ENCODE assay signal across 2 cellular contexts in genomic region chr6:8103726-8104125, GRCh38.
TF ChIP-seq lines count a peak whose summit lies in the region.

No MANE protein-coding gene starts in this region.

TF ChIP-seq in HEK293, 187 proteins besides CTCF, POLR2A, EP300 and RAD21:
- TF ChIP-seq ATF2 (tag by site-specific recombination; IDR thresholded peaks at IDR 0.05; ENCODE audit: low read depth), result peak; percentile 83
- TF ChIP-seq ZFHX2 (tag by site-specific recombination; conservative IDR thresholded peaks at IDR 0.05), result no peak
- TF ChIP-seq ZNF692 (tag by site-specific recombination; IDR thresholded peaks at IDR 0.05), result peak; percentile 56
- no peak for TF ChIP-seq ZNF785 (tag by site-specific recombination; IDR thresholded peaks at IDR 0.05)

TF ChIP-seq in K562, 482 proteins besides CTCF, POLR2A, EP300 and RAD21 (continued from another document):
- TF ChIP-seq JUND (IDR thresholded peaks at IDR 0.05; ENCODE audit: borderline replicate concordance, low read depth, low read length) (no peak; the same call in 1 of the 2 replicates), JUND (tag; IDR thresholded peaks at IDR 0.05; ENCODE audit: borderline replicate concordance, low read depth, low read length) (peak; percentile 74; the same call in 1 of the 3 replicates), SMAD4 (CRISPR knock-in tag; conservative IDR thresholded peaks at IDR 0.05) (no peak), NFATC3 (IDR thresholded peaks at IDR 0.05) (no peak), ARID2 (IDR thresholded peaks at IDR 0.05) (no peak), HNRNPH1 (optimal IDR thresholded peaks at IDR 0.05; ENCODE audit: low read depth, low read length) (no peak), TFE3 (CRISPR knock-in tag; IDR thresholded peaks at IDR 0.05) (no peak), VEZF1 (CRISPR knock-in tag; IDR thresholded peaks at IDR 0.05) (no peak), ATF1 (CRISPR knock-in tag; IDR thresholded peaks at IDR 0.05) (no peak), ATF1 (tag; IDR thresholded peaks at IDR 0.05) (0 out of 2 replicates have a peak, but pooled peaks have one; percentile 12), GTF2E2 (tag; IDR thresholded peaks at IDR 0.05) (no peak), ZNF316 (IDR thresholded peaks at IDR 0.05) (peak; percentile 31)
